In genomic region chr6:17455919-17456318, GRCh38 we compare ENCODE assay signal across 34 cellular contexts.
"Had no signal": no experiment of that assay in that cellular context is flagged by ENCODE, and none has a peak within 500 bp of the region (broad histone marks: within the 10 kb centered on the region; RNA-seq: fewer than 3 reads in every experiment).

No MANE protein-coding gene starts in this region.

- H3K9me3 ChIP-seq: ascending aorta, esophagus muscularis mucosa, gastroesophageal sphincter had no signal

- H3K4me1 Mint-ChIP-seq: activated B cell treated with CpG ODN at 0.5 μM for 24 hours; activated CD8-positive, alpha-beta memory T cell treated with anti-CD3 and anti-CD28 coated beads, Interleukin-2, amount 10 ng/mL, durations not matched to agents 7 days and 5 days; activated naive CD4-positive, alpha-beta T cell treated with anti-CD3 and anti-CD28 coated beads, Interleukin-2, amount 10 ng/mL, durations not matched to agents 7 days and 5 days; activated naive CD8-positive, alpha-beta T cell treated with anti-CD3 and anti-CD28 coated beads, Interleukin-2, amount 10 ng/mL, durations not matched to agents 7 days and 5 days; central memory CD8-positive, alpha-beta T cell; T-helper 17 cell had no signal

- H3K4me1 ChIP-seq: foreskin keratinocyte, gastroesophageal sphincter had no signal

- DNase-seq: activated B cell treated with CpG ODN at 0.5 μM for 24 hours; activated CD4-positive, alpha-beta T cell treated with anti-CD3 and anti-CD28 coated beads for 48 hours; activated CD4-positive, alpha-beta T cell treated with anti-CD3 and anti-CD28 coated beads, Interleukin-2, amount 50 U/mL, for 1 hour; activated CD4-positive, alpha-beta T cell treated with anti-CD3 and anti-CD28 coated beads, Interleukin-2, amount 50 U/mL, for 48 hours; activated CD8-positive, alpha-beta memory T cell treated with anti-CD3 and anti-CD28 coated beads, Interleukin-2, amount 10 ng/mL, durations not matched to agents 7 days and 5 days; activated CD8-positive, alpha-beta memory T cell treated with anti-CD3 and anti-CD28 coated beads, Interleukin-2, amount 50 U/mL, for 48 hours; activated CD8-positive, alpha-beta T cell treated with anti-CD3 and anti-CD28 coated beads for 36 hours; activated gamma-delta T cell; activated naive CD4-positive, alpha-beta T cell; activated naive CD4-positive, alpha-beta T cell treated with anti-CD3 and anti-CD28 coated beads, Interleukin-2, amount 10 ng/mL, durations not matched to agents 7 days and 5 days; activated naive CD8-positive, alpha-beta T cell treated with anti-CD3 and anti-CD28 coated beads, Interleukin-2, amount 10 ng/mL, durations not matched to agents 7 days and 5 days; activated T-cell treated with anti-CD3 and anti-CD28 coated beads for 4 hours; activated T-cell treated with anti-CD3 and anti-CD28 coated beads, Interleukin-2, amount 50 U/mL, for 24 hours; activated T-cell treated with anti-CD3 and anti-CD28 coated beads, Interleukin-2, amount 50 U/mL, for 72 hours; brain microvascular endothelial cell; cortex of kidney; dermis blood vessel endothelial cell; effector CD4-positive, alpha-beta T cell; effector memory CD8-positive, alpha-beta T cell; erythroblast; foreskin keratinocyte; T-helper 1 cell; T-helper 17 cell; T1000; WERI-Rb-1 had no signal

- H3K4me3 Mint-ChIP-seq: activated B cell treated with CpG ODN at 0.5 μM for 24 hours; activated CD8-positive, alpha-beta memory T cell treated with anti-CD3 and anti-CD28 coated beads, Interleukin-2, amount 10 ng/mL, durations not matched to agents 7 days and 5 days; activated CD8-positive, alpha-beta T cell treated with anti-CD3 and anti-CD28 coated beads for 36 hours; activated naive CD4-positive, alpha-beta T cell treated with anti-CD3 and anti-CD28 coated beads, Interleukin-2, amount 10 ng/mL, durations not matched to agents 7 days and 5 days; activated naive CD8-positive, alpha-beta T cell treated with anti-CD3 and anti-CD28 coated beads, Interleukin-2, amount 10 ng/mL, durations not matched to agents 7 days and 5 days; activated T-cell treated with anti-CD3 and anti-CD28 coated beads, Interleukin-2, amount 50 U/mL, for 24 hours; activated T-cell treated with anti-CD3 and anti-CD28 coated beads, Interleukin-2, amount 50 U/mL, for 72 hours; central memory CD8-positive, alpha-beta T cell; effector memory CD8-positive, alpha-beta T cell; T-helper 17 cell; T-helper 2 cell treated with Interferon-gamma antibody and Interleukin-4, amounts not matched to agents 5 μg/mL and 100 μg/mL, for 36 hours had no signal

- H3K27ac ChIP-seq: ascending aorta, brain microvascular endothelial cell, esophagus muscularis mucosa, foreskin keratinocyte, gastroesophageal sphincter, WERI-Rb-1 had no signal

- H3K4me3 ChIP-seq: ascending aorta, esophagus muscularis mucosa, gastroesophageal sphincter had no signal

- FAIRE-seq: bronchial epithelial cell, colon had no signal

- ATAC-seq: activated CD4-positive, CD25-positive, alpha-beta regulatory T cell treated with anti-CD3 and anti-CD28 coated beads, Interleukin-2, amount 50 U/mL, for 24 hours; activated CD8-positive, alpha-beta memory T cell treated with anti-CD3 and anti-CD28 coated beads, Interleukin-2, amount 10 ng/mL, durations not matched to agents 7 days and 5 days; activated CD8-positive, alpha-beta T cell treated with anti-CD3 and anti-CD28 coated beads for 36 hours; activated naive CD4-positive, alpha-beta T cell treated with anti-CD3 and anti-CD28 coated beads, Interleukin-2, amount 50 U/mL, for 72 hours; activated T-cell treated with anti-CD3 and anti-CD28 coated beads, Interleukin-2, amount 50 U/mL, for 72 hours; effector memory CD8-positive, alpha-beta T cell; foreskin keratinocyte; gastroesophageal sphincter; T-helper 17 cell had no signal

- H3K27me3 Mint-ChIP-seq: activated naive CD4-positive, alpha-beta T cell treated with anti-CD3 and anti-CD28 coated beads, Interleukin-2, amount 10 ng/mL, durations not matched to agents 7 days and 5 days had no signal

- H3K36me3 Mint-ChIP-seq: activated CD8-positive, alpha-beta memory T cell treated with anti-CD3 and anti-CD28 coated beads, Interleukin-2, amount 10 ng/mL, durations not matched to agents 7 days and 5 days; activated naive CD4-positive, alpha-beta T cell treated with anti-CD3 and anti-CD28 coated beads, Interleukin-2, amount 10 ng/mL, durations not matched to agents 7 days and 5 days; activated naive CD4-positive, alpha-beta T cell treated with anti-CD3 and anti-CD28 coated beads, Interleukin-2, amount 50 U/mL, for 72 hours; activated naive CD8-positive, alpha-beta T cell treated with anti-CD3 and anti-CD28 coated beads, Interleukin-2, amount 10 ng/mL, durations not matched to agents 7 days and 5 days had no signal

- H3K27me3 ChIP-seq: ascending aorta, brain microvascular endothelial cell, esophagus muscularis mucosa, foreskin keratinocyte, gastroesophageal sphincter had no signal

- H3K36me3 ChIP-seq: ascending aorta, brain microvascular endothelial cell, esophagus muscularis mucosa, gastroesophageal sphincter, WERI-Rb-1 had no signal

- H3K27ac Mint-ChIP-seq: activated B cell treated with CpG ODN at 0.5 μM for 24 hours; activated CD8-positive, alpha-beta memory T cell treated with anti-CD3 and anti-CD28 coated beads, Interleukin-2, amount 10 ng/mL, durations not matched to agents 7 days and 5 days; activated CD8-positive, alpha-beta T cell treated with anti-CD3 and anti-CD28 coated beads for 36 hours; activated naive CD4-positive, alpha-beta T cell treated with anti-CD3 and anti-CD28 coated beads, Interleukin-2, amount 10 ng/mL, durations not matched to agents 7 days and 5 days; activated naive CD4-positive, alpha-beta T cell treated with anti-CD3 and anti-CD28 coated beads, Interleukin-2, amount 50 U/mL, for 72 hours; activated naive CD8-positive, alpha-beta T cell treated with anti-CD3 and anti-CD28 coated beads, Interleukin-2, amount 10 ng/mL, durations not matched to agents 7 days and 5 days; activated T-cell treated with anti-CD3 and anti-CD28 coated beads, Interleukin-2, amount 50 U/mL, for 24 hours; activated T-cell treated with anti-CD3 and anti-CD28 coated beads, Interleukin-2, amount 50 U/mL, for 72 hours; effector memory CD8-positive, alpha-beta T cell; T-helper 17 cell; T-helper 2 cell treated with Interferon-gamma antibody and Interleukin-4, amounts not matched to agents 5 μg/mL and 100 μg/mL, for 36 hours had no signal

- H3K9me3 Mint-ChIP-seq: activated B cell treated with CpG ODN at 0.5 μM for 24 hours; activated CD8-positive, alpha-beta T cell treated with anti-CD3 and anti-CD28 coated beads for 36 hours; activated naive CD4-positive, alpha-beta T cell treated with anti-CD3 and anti-CD28 coated beads, Interleukin-2, amount 10 ng/mL, durations not matched to agents 7 days and 5 days; activated naive CD4-positive, alpha-beta T cell treated with anti-CD3 and anti-CD28 coated beads, Interleukin-2, amount 50 U/mL, for 72 hours; activated naive CD8-positive, alpha-beta T cell treated with anti-CD3 and anti-CD28 coated beads, Interleukin-2, amount 10 ng/mL, durations not matched to agents 7 days and 5 days; activated T-cell treated with anti-CD3 and anti-CD28 coated beads, Interleukin-2, amount 50 U/mL, for 24 hours; activated T-cell treated with anti-CD3 and anti-CD28 coated beads, Interleukin-2, amount 50 U/mL, for 72 hours; central memory CD8-positive, alpha-beta T cell; effector memory CD8-positive, alpha-beta T cell; T-helper 2 cell treated with Interferon-gamma antibody and Interleukin-4, amounts not matched to agents 5 μg/mL and 100 μg/mL, for 36 hours had no signal
